ENCODE assay signal across 8 cellular contexts in genomic region chr11:133956650-133957633, GRCh38. TPM values are rescaled to one million over a fixed set of nuclear protein-coding genes. Genes with fewer than 3 reads are reported as not detected.
A peak's percentile ranks its signal among the peaks of the same experiment; 100 is the strongest.
DNase-seq lines count a peak whose midpoint lies in the region; ATAC-seq and TF ChIP-seq lines count a peak whose summit lies in the region.

TSS of gene IGSF9B (minus strand) at chr11:133956968. CDS start at chr11:133956754, 214 bp downstream.

- H3K4me3 ChIP-seq in Peyer's patch (peak within 1 kb of the TSS; percentile 40 to 74 (median 69)), neuronal stem cell (ENCODE audit: low read length in 2 of 2) (peak within 1 kb of the TSS; percentile 84 to 86), subcutaneous abdominal adipose tissue (ENCODE audit: low read depth in 1 of 5, low read length in 5 of 5) (peak within 1 kb of the TSS; percentile 69 to 78 (median 71))

- no peak for TF ChIP-seq POLR2A in Peyer's patch (IDR thresholded peaks at IDR 0.05)

- H3K9ac ChIP-seq in neuronal stem cell (ENCODE audit: low read depth, low read length, poor library complexity): peak within 1 kb of the TSS; percentile 78
- H3K9ac ChIP-seq in subcutaneous abdominal adipose tissue (ENCODE audit: low read length in 5 of 5): no peak within 1 kb of the TSS

- peak within 1 kb of the TSS; percentile 15 for H2BK15ac ChIP-seq in neuronal stem cell (ENCODE audit: low read length)

- peak within 1 kb of the TSS; percentile 99 for H2AFZ ChIP-seq in neuronal stem cell (ENCODE audit: low read length)

- no peak within 1 kb of the TSS for H3K4ac ChIP-seq in neuronal stem cell (ENCODE audit: low read length)

- peak within 1 kb of the TSS; percentile 54 for H4K8ac ChIP-seq in neuronal stem cell (ENCODE audit: low read depth, low read length)

- no peak within 1 kb of the TSS for H4K91ac ChIP-seq in neuronal stem cell (ENCODE audit: low read depth, low read length, poor library complexity)

- ATAC-seq in GM19438 (IDR thresholded peaks at IDR 0.05; ENCODE audit: low read depth, unreplicated experiment) (peak; percentile 97), HG03565 (IDR thresholded peaks at IDR 0.05; ENCODE audit: unreplicated experiment) (peak; percentile 98)

- DNase-seq in CD1c-positive myeloid dendritic cell (ENCODE audit: extremely low spot score) (peak; percentile 60), Peyer's patch (peak; percentile 67 to 93 (median 92)), foreskin melanocyte (peak; percentile 29), neuronal stem cell (ENCODE audit: low spot score) (peak; percentile 82)
- peak; percentile 81 to 93 (median 82) for DNase-seq in activated naive CD4-positive, alpha-beta T cell (lab: John Stamatoyannopoulos, UW)

- TF ChIP-seq CTCF in Peyer's patch (IDR thresholded peaks at IDR 0.05): peak in 1 of 6 experiments; percentile 7

- no peak within 1 kb of the TSS for H3K14ac ChIP-seq in neuronal stem cell (ENCODE audit: low read length)

- no peaks in the 10 kb centered on the region for H3K36me3 ChIP-seq in Peyer's patch
- H3K36me3 ChIP-seq in neuronal stem cell (replicated peaks in 1 of 2; ENCODE audit: control insufficient read depth in 2 of 2, insufficient read depth in 2 of 2, low read length in 2 of 2): no peaks in the 10 kb centered on the region
- no peaks in the 10 kb centered on the region for H3K36me3 ChIP-seq in subcutaneous abdominal adipose tissue (ENCODE audit: control insufficient read depth in 5 of 5, insufficient read depth in 5 of 5, low read length in 5 of 5)

- H2BK5ac ChIP-seq in neuronal stem cell (ENCODE audit: low read length): peak within 1 kb of the TSS; percentile 40

- H3K4me1 ChIP-seq in Peyer's patch: peaks cover 0 to 35% (median 11%) of the 10 kb centered on the region in 4 donors
- peaks cover 23 to 24% of the 10 kb centered on the region in 2 donors for H3K4me1 ChIP-seq in neuronal stem cell (ENCODE audit: control insufficient read depth in 2 of 2, insufficient read depth in 1 of 2, low read depth in 1 of 2, low read length in 2 of 2)
- peaks cover 3 to 24% (median 18%) of the 10 kb centered on the region in 5 donors for H3K4me1 ChIP-seq in subcutaneous abdominal adipose tissue (ENCODE audit: control insufficient read depth in 5 of 5, insufficient read depth in 5 of 5, low read length in 5 of 5)

- no peak within 1 kb of the TSS for H3K23ac ChIP-seq in neuronal stem cell (ENCODE audit: low read depth, low read length, poor library complexity)

- H3K4me2 ChIP-seq in neuronal stem cell (ENCODE audit: insufficient read depth, low read length, poor library complexity, severe bottlenecking): peak within 1 kb of the TSS; percentile 86

- H3K27ac ChIP-seq in Peyer's patch: peak within 1 kb of the TSS in 3 of 4 donors; percentile 44 to 85 (median 58)
- no peak within 1 kb of the TSS for H3K27ac ChIP-seq in neuronal stem cell (replicated peaks; ENCODE audit: low read length)
- no peak within 1 kb of the TSS for H3K27ac ChIP-seq in subcutaneous abdominal adipose tissue (ENCODE audit: low read depth, low read length)

- no CpG with 5 or more reads among the region's 100 CpGs for whole genome bisulfite sequencing in neuronal stem cell (ENCODE audit: extremely low coverage in 2 of 2, insufficient read length in 2 of 2, insufficient replicate concordance in 1 of 2), 2 donors

- H2BK120ac ChIP-seq in neuronal stem cell (ENCODE audit: low read depth, low read length): no peak within 1 kb of the TSS

- no peak within 1 kb of the TSS for H2BK12ac ChIP-seq in neuronal stem cell (ENCODE audit: low read length)

- no peaks in the 10 kb centered on the region for H3K9me3 ChIP-seq in Peyer's patch
- peaks cover 0 to 1% of the 10 kb centered on the region in 2 donors for H3K9me3 ChIP-seq in neuronal stem cell (replicated peaks in 1 of 2; ENCODE audit: control insufficient read depth in 2 of 2, insufficient read depth in 1 of 2, low read depth in 1 of 2, low read length in 2 of 2)
- H3K9me3 ChIP-seq in subcutaneous abdominal adipose tissue (ENCODE audit: control insufficient read depth in 5 of 5, low read length in 5 of 5): no peaks in the 10 kb centered on the region

- H3K27me3 ChIP-seq in Peyer's patch (peaks cover 0 to 8% of the 10 kb centered on the region in 2 donors), neuronal stem cell (ENCODE audit: control insufficient read depth in 3 of 3, insufficient read depth in 3 of 3, low read depth in 1 of 3, low read length in 3 of 3) (peaks cover 7 to 61% (median 21%) of the 10 kb centered on the region in 3 experiments), subcutaneous abdominal adipose tissue (ENCODE audit: control insufficient read depth in 5 of 5, insufficient read depth in 4 of 5, low read length in 5 of 5) (peaks cover 30 to 60% (median 43%) of the 10 kb centered on the region in 5 donors)

- no peak within 1 kb of the TSS for H2AK5ac ChIP-seq in neuronal stem cell (ENCODE audit: low read depth, low read length)

- H3K79me1 ChIP-seq in neuronal stem cell (ENCODE audit: low read depth, low read length): peaks cover 6% of the 10 kb centered on the region

- peak within 1 kb of the TSS; percentile 94 for H3K18ac ChIP-seq in neuronal stem cell (ENCODE audit: low read length)

RNA-seq across cellular contexts. Expression of gene IGSF9B, which starts in this region (rescaled TPM):
- total RNA-seq in Peyer's patch: 10 to 100 TPM in 1 of 4 donors, 1 to 10 TPM in 3; 1.1 to 22.3 (median 5.0) TPM
- polyA plus RNA-seq in neuronal stem cell (2013, experiment 1 of 2): 3.9 TPM
- 3.8 TPM for polyA plus RNA-seq in neuronal stem cell (2013, experiment 2 of 2)

Comparison
In these comparisons a context has a peak if more than half of its experiments do, and no peak if none do; other contexts are left out.
1. DNase-seq: peak in every context shown above with its lines; median percentile 92 in Peyer's patch; 82 in activated naive CD4-positive, alpha-beta T cell; 82 in neuronal stem cell; 60 in CD1c-positive myeloid dendritic cell; 29 in foreskin melanocyte.
2. H3K27ac ChIP-seq: peak in Peyer's patch (3 of 4); none in neuronal stem cell (single experiment) and subcutaneous abdominal adipose tissue (single experiment).
3. Peak in every context shown above with its lines, with median percentiles within 50 percentile points of each other: H3K4me3 ChIP-seq.